1 cellular context compared by ENCODE assay signal in the genomic region with DNA sequence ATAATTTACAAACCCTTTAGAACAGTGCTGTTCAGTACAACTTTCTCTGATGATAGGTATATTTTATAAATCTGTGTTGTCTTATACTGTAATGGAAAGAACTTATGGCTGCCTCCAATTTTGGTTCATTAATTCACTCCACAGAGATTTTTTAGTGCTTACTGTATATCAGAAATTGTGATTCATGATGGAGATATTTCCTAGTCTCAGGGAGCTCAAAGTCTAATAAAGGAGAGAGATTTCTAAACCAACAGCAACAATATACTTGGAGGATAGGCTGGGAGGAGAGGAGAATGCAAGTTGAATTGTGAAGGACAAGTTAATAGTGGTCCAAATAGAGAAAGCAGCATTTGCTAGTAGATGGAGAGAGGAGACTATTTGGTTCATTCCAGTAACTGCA.
A peak's percentile ranks its signal among the peaks of the same experiment; 100 is the strongest.
TF ChIP-seq lines count a peak whose summit lies in the region.

No MANE protein-coding gene starts in this region.

TF ChIP-seq in SK-N-SH, 30 proteins besides CTCF, POLR2A, EP300 and RAD21 (continued from another document):
- TF ChIP-seq, protein P1, sequence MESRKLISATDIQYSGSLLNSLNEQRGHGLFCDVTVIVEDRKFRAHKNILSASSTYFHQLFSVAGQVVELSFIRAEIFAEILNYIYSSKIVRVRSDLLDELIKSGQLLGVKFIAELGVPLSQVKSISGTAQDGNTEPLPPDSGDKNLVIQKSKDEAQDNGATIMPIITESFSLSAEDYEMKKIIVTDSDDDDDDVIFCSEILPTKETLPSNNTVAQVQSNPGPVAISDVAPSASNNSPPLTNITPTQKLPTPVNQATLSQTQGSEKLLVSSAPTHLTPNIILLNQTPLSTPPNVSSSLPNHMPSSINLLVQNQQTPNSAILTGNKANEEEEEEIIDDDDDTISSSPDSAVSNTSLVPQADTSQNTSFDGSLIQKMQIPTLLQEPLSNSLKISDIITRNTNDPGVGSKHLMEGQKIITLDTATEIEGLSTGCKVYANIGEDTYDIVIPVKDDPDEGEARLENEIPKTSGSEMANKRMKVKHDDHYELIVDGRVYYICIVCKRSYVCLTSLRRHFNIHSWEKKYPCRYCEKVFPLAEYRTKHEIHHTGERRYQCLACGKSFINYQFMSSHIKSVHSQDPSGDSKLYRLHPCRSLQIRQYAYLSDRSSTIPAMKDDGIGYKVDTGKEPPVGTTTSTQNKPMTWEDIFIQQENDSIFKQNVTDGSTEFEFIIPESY (IDR thresholded peaks at IDR 0.05; ENCODE audit: borderline replicate concordance, low read depth): no peak
- TF ChIP-seq TAF1 (IDR thresholded peaks at IDR 0.05; ENCODE audit: borderline replicate concordance, low read depth, low read length) (no peak), TEAD4 (IDR thresholded peaks at IDR 0.05; ENCODE audit: borderline replicate concordance, insufficient read depth) (peak; percentile 73), SMC3 (IDR thresholded peaks at IDR 0.05; ENCODE audit: low read depth, low read length) (no peak), NFIC (IDR thresholded peaks at IDR 0.05; ENCODE audit: borderline replicate concordance) (peak; percentile 34; the same call in 1 of the 2 replicates), FOXM1 (IDR thresholded peaks at IDR 0.05; ENCODE audit: low read depth) (no peak), RXRA (IDR thresholded peaks at IDR 0.05; ENCODE audit: borderline replicate concordance, low read depth) (no peak), TCF12 (IDR thresholded peaks at IDR 0.05) (peak; percentile 44; the same call in 1 of the 2 replicates), ELF1 (IDR thresholded peaks at IDR 0.05) (no peak), RCOR1 (IDR thresholded peaks at IDR 0.05; ENCODE audit: low read length) (no peak), FOSL2 (IDR thresholded peaks at IDR 0.05; ENCODE audit: borderline replicate concordance, low read depth) (peak; percentile 88), NRF1 (IDR thresholded peaks at IDR 0.05; ENCODE audit: low read depth, low read length) (no peak), RFX5 (IDR thresholded peaks at IDR 0.05; ENCODE audit: low read length) (no peak), FOXJ3 (CRISPR knock-in tag; IDR thresholded peaks at IDR 0.05) (no peak), CHD2 (IDR thresholded peaks at IDR 0.05; ENCODE audit: low read length, partially characterized antibody) (no peak)
- TF ChIP-seq, protein P2, sequence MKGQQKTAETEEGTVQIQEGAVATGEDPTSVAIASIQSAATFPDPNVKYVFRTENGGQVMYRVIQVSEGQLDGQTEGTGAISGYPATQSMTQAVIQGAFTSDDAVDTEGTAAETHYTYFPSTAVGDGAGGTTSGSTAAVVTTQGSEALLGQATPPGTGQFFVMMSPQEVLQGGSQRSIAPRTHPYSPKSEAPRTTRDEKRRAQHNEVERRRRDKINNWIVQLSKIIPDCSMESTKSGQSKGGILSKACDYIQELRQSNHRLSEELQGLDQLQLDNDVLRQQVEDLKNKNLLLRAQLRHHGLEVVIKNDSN (IDR thresholded peaks at IDR 0.05; ENCODE audit: borderline replicate concordance, low read depth): no peak
- TF ChIP-seq, protein P3, sequence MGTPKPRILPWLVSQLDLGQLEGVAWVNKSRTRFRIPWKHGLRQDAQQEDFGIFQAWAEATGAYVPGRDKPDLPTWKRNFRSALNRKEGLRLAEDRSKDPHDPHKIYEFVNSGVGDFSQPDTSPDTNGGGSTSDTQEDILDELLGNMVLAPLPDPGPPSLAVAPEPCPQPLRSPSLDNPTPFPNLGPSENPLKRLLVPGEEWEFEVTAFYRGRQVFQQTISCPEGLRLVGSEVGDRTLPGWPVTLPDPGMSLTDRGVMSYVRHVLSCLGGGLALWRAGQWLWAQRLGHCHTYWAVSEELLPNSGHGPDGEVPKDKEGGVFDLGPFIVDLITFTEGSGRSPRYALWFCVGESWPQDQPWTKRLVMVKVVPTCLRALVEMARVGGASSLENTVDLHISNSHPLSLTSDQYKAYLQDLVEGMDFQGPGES (IDR thresholded peaks at IDR 0.05; ENCODE audit: low read depth, low read length): no peak
- TF ChIP-seq, protein P4, sequence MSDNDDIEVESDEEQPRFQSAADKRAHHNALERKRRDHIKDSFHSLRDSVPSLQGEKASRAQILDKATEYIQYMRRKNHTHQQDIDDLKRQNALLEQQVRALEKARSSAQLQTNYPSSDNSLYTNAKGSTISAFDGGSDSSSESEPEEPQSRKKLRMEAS (IDR thresholded peaks at IDR 0.05; ENCODE audit: low read depth): no peak
